27 cellular contexts compared by ENCODE assay signal in genomic region chr20:19668406-19668805, GRCh38.
"Had no signal": no experiment of that assay in that cellular context is flagged by ENCODE, and none has a peak within 500 bp of the region (broad histone marks: within the 10 kb centered on the region; RNA-seq: fewer than 3 reads in every experiment).

No MANE protein-coding gene starts in this region.

- H3K4me1 Mint-ChIP-seq: activated CD4-positive, alpha-beta T cell treated with anti-CD3 and anti-CD28 coated beads for 36 hours; brain; immature natural killer cell had no signal

- H3K4me3 ChIP-seq: hepatocyte, left ventricle myocardium inferior, spleen, thyroid gland had no signal

- H3K79me2 ChIP-seq: hepatocyte had no signal

- H3K36me3 ChIP-seq: left ventricle myocardium inferior, spleen, thyroid gland had no signal

- H2AFZ ChIP-seq: hepatocyte had no signal

- DNase-seq: activated B cell treated with CpG ODN at 0.5 μM for 24 hours; activated CD4-positive, alpha-beta T cell treated with anti-CD3 and anti-CD28 coated beads for 36 hours; activated CD4-positive, alpha-beta T cell treated with anti-CD3 and anti-CD28 coated beads, Interleukin-2, amount 50 U/mL, for 4 hours; activated CD8-positive, alpha-beta memory T cell treated with anti-CD3 and anti-CD28 coated beads for 24 hours; activated CD8-positive, alpha-beta memory T cell treated with anti-CD3 and anti-CD28 coated beads, Interleukin-2, amount 50 U/mL, for 4 hours; activated T-cell treated with anti-CD3 and anti-CD28 coated beads, Interleukin-2, amount 50 U/mL, for 24 hours; aorta; effector CD4-positive, alpha-beta T cell; foreskin melanocyte; immature natural killer cell; kidney glomerular epithelial cell; left ventricle myocardium inferior; mammary epithelial cell; midbrain; natural killer cell; spleen; stimulated activated CD4-positive, alpha-beta T cell treated with anti-CD3 and anti-CD28 coated beads, Interleukin-4, amount 100 ng/mL, for 24 hours; substantia nigra; T-helper 9 cell; thyroid gland had no signal

- H3K4me2 ChIP-seq: hepatocyte had no signal

- H3K27me3 ChIP-seq: thyroid gland had no signal

- H3K9me3 Mint-ChIP-seq: activated B cell treated with CpG ODN at 0.5 μM for 24 hours; activated naive CD4-positive, alpha-beta T cell treated with anti-CD3 and anti-CD28 coated beads, Interleukin-2, amount 50 U/mL, for 72 hours; activated T-cell treated with anti-CD3 and anti-CD28 coated beads, Interleukin-2, amount 50 U/mL, for 24 hours; activated T-helper 17 cell treated with anti-CD3 and anti-CD28 coated beads, Interleukin-2, amount 50 U/mL, for 72 hours; brain; immature natural killer cell; natural killer cell; stimulated activated naive CD8-positive, alpha-beta T cell treated with anti-CD3 and anti-CD28 coated beads, Interleukin-15, Interleukin-2, amounts not matched to agents 100 ng/mL and 50 ng/mL, for 24 hours had no signal

- H3K4me1 ChIP-seq: left ventricle myocardium inferior, spleen, thyroid gland had no signal

- H3K27ac ChIP-seq: hepatocyte, left ventricle myocardium inferior, spleen, thyroid gland had no signal

- H3K4me3 Mint-ChIP-seq: activated B cell treated with CpG ODN at 0.5 μM for 24 hours; activated CD4-positive, alpha-beta T cell treated with anti-CD3 and anti-CD28 coated beads for 36 hours; activated T-cell treated with anti-CD3 and anti-CD28 coated beads, Interleukin-2, amount 50 U/mL, for 24 hours; activated T-helper 17 cell treated with anti-CD3 and anti-CD28 coated beads, Interleukin-2, amount 50 U/mL, for 72 hours; brain; immature natural killer cell; natural killer cell; stimulated activated naive CD8-positive, alpha-beta T cell treated with anti-CD3 and anti-CD28 coated beads, Interleukin-15, Interleukin-2, amounts not matched to agents 100 ng/mL and 50 ng/mL, for 24 hours had no signal

- H3K36me3 Mint-ChIP-seq: activated naive CD4-positive, alpha-beta T cell treated with anti-CD3 and anti-CD28 coated beads, Interleukin-2, amount 50 U/mL, for 72 hours; brain; immature natural killer cell; natural killer cell had no signal

- H3K27ac Mint-ChIP-seq: activated B cell treated with CpG ODN at 0.5 μM for 24 hours; activated CD4-positive, alpha-beta T cell treated with anti-CD3 and anti-CD28 coated beads for 36 hours; activated naive CD4-positive, alpha-beta T cell treated with anti-CD3 and anti-CD28 coated beads, Interleukin-2, amount 50 U/mL, for 72 hours; activated T-cell treated with anti-CD3 and anti-CD28 coated beads, Interleukin-2, amount 50 U/mL, for 24 hours; activated T-helper 17 cell treated with anti-CD3 and anti-CD28 coated beads, Interleukin-2, amount 50 U/mL, for 72 hours; brain; immature natural killer cell; natural killer cell; progenitor cell of endocrine pancreas; stimulated activated naive CD8-positive, alpha-beta T cell treated with anti-CD3 and anti-CD28 coated beads, Interleukin-15, Interleukin-2, amounts not matched to agents 100 ng/mL and 50 ng/mL, for 24 hours had no signal

- H3K9me3 ChIP-seq: left ventricle myocardium inferior, spleen, thyroid gland had no signal

- ATAC-seq: activated CD4-positive, alpha-beta T cell treated with anti-CD3 and anti-CD28 coated beads for 36 hours; activated naive CD4-positive, alpha-beta T cell treated with anti-CD3 and anti-CD28 coated beads, Interleukin-2, amount 50 U/mL, for 72 hours; activated T-helper 17 cell treated with anti-CD3 and anti-CD28 coated beads, Interleukin-2, amount 50 U/mL, for 72 hours; esophagus mucosa; natural killer cell had no signal
